ENCODE assay signal across 9 cellular contexts in the genomic region with DNA sequence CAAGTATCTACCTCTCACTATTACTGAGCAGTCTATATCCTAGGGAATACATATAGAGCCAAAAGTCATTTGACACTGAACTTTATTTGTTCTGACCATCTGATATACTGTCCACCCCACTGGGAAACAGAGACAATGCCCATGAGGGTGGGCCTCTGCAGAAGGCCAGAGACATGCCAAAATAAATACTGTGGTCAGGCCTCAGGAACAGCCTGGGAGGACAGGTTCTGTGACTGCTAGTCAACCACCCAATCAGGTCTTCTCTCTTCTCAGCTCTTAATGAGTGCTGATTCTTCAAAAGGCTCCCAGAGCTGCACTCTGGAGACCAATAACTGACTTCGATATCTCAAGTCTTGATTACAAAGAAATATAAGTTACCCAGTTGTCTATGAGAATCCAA. TPM values are rescaled to one million over a fixed set of nuclear protein-coding genes. Genes with fewer than 3 reads are reported as not detected.
DNase-seq lines count a peak whose midpoint lies in the region; ATAC-seq and TF ChIP-seq lines count a peak whose summit lies in the region.
"Had no signal": no experiment of that assay in that cellular context is flagged by ENCODE, and none has a peak within 500 bp of the region (broad histone marks: within the 10 kb centered on the region; RNA-seq: fewer than 3 reads in every experiment).

No MANE protein-coding gene starts in this region.

- H3K4me3 ChIP-seq in right cardiac atrium (ENCODE audit: low read length) = no peak overlapping the region
- H3K4me3 ChIP-seq in smooth muscle cell = no peak overlapping the region

- no peak overlapping the region for H3K9ac ChIP-seq in smooth muscle cell (ENCODE audit: low read depth)

- H3K9me3 ChIP-seq in right cardiac atrium (ENCODE audit: control insufficient read depth, low read length) (no peaks in the 10 kb centered on the region), smooth muscle cell (replicated peaks; ENCODE audit: low read depth) (no peaks in the 10 kb centered on the region)
- H3K9me3 ChIP-seq: neutrophil had no signal

- ATAC-seq in right cardiac atrium (peak; percentile 28 to 71), GM19467 (IDR thresholded peaks at IDR 0.05; ENCODE audit: unreplicated experiment) (no peak)

- DNase-seq in HFFc6 (no peak), right cardiac atrium (no peak), smooth muscle cell (lab: John Stamatoyannopoulos, UW; ENCODE audit: unreplicated experiment) (no peak), NCI-H774 (lab: John Stamatoyannopoulos, UW) (no peak), HuH-7.5 (ENCODE audit: low spot score) (no peak)
- DNase-seq in stimulated activated CD4-positive, alpha-beta T cell treated with anti-CD3 and anti-CD28 coated beads, Interleukin-2, amount 100 ng/mL, for 48 hours = no peak

- H4K20me1 ChIP-seq in smooth muscle cell (ENCODE audit: low read depth) = no peaks in the 10 kb centered on the region

- peaks cover 3% of the 10 kb centered on the region for H3F3A ChIP-seq in smooth muscle cell (ENCODE audit: low read depth)

- no peaks in the 10 kb centered on the region for H3K27me3 Mint-ChIP-seq in HFFc6 (ENCODE audit: insufficient read depth)

- H3K9me3 Mint-ChIP-seq in HFFc6 = no peaks in the 10 kb centered on the region

- peak overlapping the region; percentile 96 for H3K27ac ChIP-seq in VCaP
- H3K27ac ChIP-seq in right cardiac atrium (ENCODE audit: low read length) = peak overlapping the region; percentile 86
- peak overlapping the region; percentile 81 for H3K27ac ChIP-seq in smooth muscle cell (ENCODE audit: low read depth)
- H3K27ac ChIP-seq: neutrophil had no signal

- H3K27me3 ChIP-seq in right cardiac atrium (ENCODE audit: control insufficient read depth, insufficient read depth) = no peaks in the 10 kb centered on the region
- H3K27me3 ChIP-seq in smooth muscle cell (ENCODE audit: low read depth) = no peaks in the 10 kb centered on the region
- H3K27me3 ChIP-seq: neutrophil had no signal

- peak overlapping the region; percentile 73 for H3K4me2 ChIP-seq in smooth muscle cell

- H3K36me3 ChIP-seq in smooth muscle cell (ENCODE audit: low read depth) = no peaks in the 10 kb centered on the region
- H3K36me3 ChIP-seq: neutrophil had no signal

- no peaks in the 10 kb centered on the region for H3K79me2 ChIP-seq in smooth muscle cell (ENCODE audit: low read depth)

- H2AFZ ChIP-seq in smooth muscle cell (ENCODE audit: low read depth) = peak overlapping the region; percentile 95

- H3K4me1 ChIP-seq in right cardiac atrium (ENCODE audit: control insufficient read depth, insufficient read depth, low read length) (peaks cover 9% of the 10 kb centered on the region), smooth muscle cell (ENCODE audit: low read depth) (peaks cover 10% of the 10 kb centered on the region)

- intact Hi-C loops in right cardiac atrium (cut with DNase I) = loop anchor here (5.0 to 10.0 kb wide), 3 partner anchors 74 to 124 kb away; a partner anchor contains a TSS

- no peak for TF ChIP-seq CTCF in HFFc6 (IDR thresholded peaks at IDR 0.05)
- TF ChIP-seq CTCF in VCaP (conservative IDR thresholded peaks at IDR 0.05) = no peak
- TF ChIP-seq CTCF in smooth muscle cell (IDR thresholded peaks at IDR 0.05; ENCODE audit: borderline replicate concordance, insufficient read depth, poor library complexity, severe bottlenecking) = no peak

- peak overlapping the region; percentile 100 for H3K27ac Mint-ChIP-seq in HFFc6

- H3K4me1 Mint-ChIP-seq in HFFc6 (ENCODE audit: low read depth) = peaks cover 38% of the 10 kb centered on the region

- no peaks in the 10 kb centered on the region for H3K36me3 Mint-ChIP-seq in HFFc6 (ENCODE audit: low read depth)

- WGBS in right cardiac atrium = 36% methylated on average over 1 of the region's 1 CpG
- WGBS in smooth muscle cell (ENCODE audit: low lambda C conversion rate) = 75% methylated on average over 1 of the region's 1 CpG

- H3K4me3 Mint-ChIP-seq in HFFc6 = no peak overlapping the region; the same call in 1 of the 2 replicates

RNA-seq across cellular contexts. Expression of a gene that starts 5.5 kb away (rescaled TPM):
- 1 to 10 TPM in 4 of 6 experiments, under 1 TPM in 2; 0.75 to 2.0 (median 1.1) TPM for total RNA-seq in HFFc6 (2021; fragmentation: NEBNext Ultra II Directional; extraction: Animal tissue kit (Norgen Biotek cat#: 25700))
- total RNA-seq in right cardiac atrium (1 to 10 TPM; 1.9 to 2.3 (median 2.1) TPM), smooth muscle cell (1.1 and 1.8 TPM in 2 replicates)
- polyA plus RNA-seq in right cardiac atrium (1.4 TPM), smooth muscle cell (1.5 and 1.7 TPM in 2 replicates)

RNA-seq across cellular contexts. Expression of a gene that starts 18.7 kb away (rescaled TPM):
- total RNA-seq in HFFc6 (2021; fragmentation: NEBNext Ultra II Directional; extraction: Animal tissue kit (Norgen Biotek cat#: 25700)) = 1 to 10 TPM in 4 of 6 experiments, under 1 TPM in 2; 0.78 to 1.3 (median 1.0) TPM
- total RNA-seq in right cardiac atrium = 10 to 100 TPM; 10.2 to 29.0 (median 12.6) TPM
- 5.6 TPM for polyA plus RNA-seq in right cardiac atrium
- 0.27 and 0.40 TPM in 2 replicates for total RNA-seq in smooth muscle cell
- 0.14 and 0.45 TPM in 2 replicates for polyA plus RNA-seq in smooth muscle cell

RNA-seq across cellular contexts. Expression of a gene that starts 27.4 kb away (rescaled TPM):
- total RNA-seq in HFFc6 (2021; fragmentation: NEBNext Ultra II Directional; extraction: Animal tissue kit (Norgen Biotek cat#: 25700)) = 10 to 100 TPM; 30.3 to 41.1 (median 35.6) TPM
- total RNA-seq in right cardiac atrium (10 to 100 TPM; 21.4 to 23.7 (median 22.4) TPM), smooth muscle cell (22.8 and 34.3 TPM in 2 replicates)
- polyA plus RNA-seq in right cardiac atrium (22.8 TPM), smooth muscle cell (23.6 and 28.5 TPM in 2 replicates)

RNA-seq across cellular contexts. Expression of a gene that starts 32.3 kb away (rescaled TPM):
- total RNA-seq in HFFc6 (2021; fragmentation: NEBNext Ultra II Directional; extraction: Animal tissue kit (Norgen Biotek cat#: 25700)) = 10 to 100 TPM; 45.2 to 53.8 (median 51.6) TPM
- total RNA-seq in right cardiac atrium (10 to 100 TPM; 16.9 to 19.4 (median 18.8) TPM), smooth muscle cell (39.2 and 42.7 TPM in 2 replicates)
- polyA plus RNA-seq in right cardiac atrium (16.6 TPM), smooth muscle cell (57.6 and 62.0 TPM in 2 replicates)

RNA-seq across cellular contexts. Expression of a gene that starts 36.1 kb away (rescaled TPM):
- 100 to 1,000 TPM; 135 to 166 (median 157) TPM for total RNA-seq in HFFc6 (2021; fragmentation: NEBNext Ultra II Directional; extraction: Animal tissue kit (Norgen Biotek cat#: 25700))
- 10 to 100 TPM; 68.6 to 94.5 (median 74.4) TPM for total RNA-seq in right cardiac atrium
- polyA plus RNA-seq in right cardiac atrium = 64.1 TPM
- total RNA-seq in smooth muscle cell = 143 and 144 TPM in 2 replicates
- polyA plus RNA-seq in smooth muscle cell = 195 and 211 TPM in 2 replicates
